8 cellular contexts compared by ENCODE assay signal in genomic region chr17:45227101-45227591, GRCh38. TPM values are rescaled to one million over a fixed set of nuclear protein-coding genes. Genes with fewer than 3 reads are reported as not detected.
DNase-seq lines count a peak whose midpoint lies in the region; ATAC-seq and TF ChIP-seq lines count a peak whose summit lies in the region.

No MANE protein-coding gene starts in this region.

- H3K9me3 ChIP-seq in adipocyte (ENCODE audit: control insufficient read depth, low read length): no peaks in the 10 kb centered on the region
- no peaks in the 10 kb centered on the region for H3K9me3 ChIP-seq in SK-N-SH

- H3K4me3 Mint-ChIP-seq in naive thymus-derived CD8-positive, alpha-beta T cell: peak overlapping the region; percentile 95 to 100 (median 98)

- H3K79me2 ChIP-seq in SK-N-SH (ENCODE audit: insufficient read depth): no peaks in the 10 kb centered on the region

- H3K4me1 ChIP-seq in adipocyte (ENCODE audit: control insufficient read depth, insufficient read depth, low read length) (peaks cover 33% of the 10 kb centered on the region), SK-N-SH (ENCODE audit: control insufficient read depth in 1 of 2, insufficient read depth in 2 of 2, low read depth in 1 of 2, low read length in 1 of 2) (peaks cover 4 to 40% of the 10 kb centered on the region in 2 experiments; a peak in 2 of 4 replicates)

- no peaks in the 10 kb centered on the region for H3K9me3 Mint-ChIP-seq in naive thymus-derived CD8-positive, alpha-beta T cell

- H3K27me3 Mint-ChIP-seq in naive thymus-derived CD8-positive, alpha-beta T cell: no peaks in the 10 kb centered on the region

- no peaks in the 10 kb centered on the region for H3K9me2 ChIP-seq in SK-N-SH

- H3K4me1 Mint-ChIP-seq in naive thymus-derived CD8-positive, alpha-beta T cell: peaks cover 54 to 90% (median 75%) of the 10 kb centered on the region in 4 donors

- H3K9ac ChIP-seq in adipocyte (ENCODE audit: low read length) (peak overlapping the region; percentile 11), SK-N-SH (no peak overlapping the region)

- H3K27ac Mint-ChIP-seq in naive thymus-derived CD8-positive, alpha-beta T cell: peak overlapping the region; percentile 98 to 100 (median 100)

- H3K36me3 Mint-ChIP-seq in naive thymus-derived CD8-positive, alpha-beta T cell: peaks cover 0 to 3% (median 2%) of the 10 kb centered on the region in 3 donors

- peaks cover 2% of the 10 kb centered on the region for H3F3A ChIP-seq in SK-N-SH (replicated peaks; ENCODE audit: insufficient read depth)

- POLR2A ChIA-PET in naive thymus-derived CD8-positive, alpha-beta T cell (lab: Charles Lee): interaction anchor here (2.6 to 47.5 kb wide), 7 partner anchors 4 to 89 kb away, joined by 9 to 1514 read pairs (median 115); partner anchors contain the start of genes FMNL1, HEXIM1, HEXIM2 and MAP3K14
- POLR2A ChIA-PET in SK-N-SH (lab: Yijun Ruan, JAX): no interaction called here

- no peak overlapping the region for H2AFZ ChIP-seq in SK-N-SH (ENCODE audit: low read depth)

- no peak for TF ChIP-seq CTCF in SK-N-SH (IDR thresholded peaks at IDR 0.05)

- no peak overlapping the region for H3K4me2 ChIP-seq in SK-N-SH

- DNase-seq in ELR (ENCODE audit: low read depth) (peak; percentile 52), HT1080 (ENCODE audit: low read depth) (peak; percentile 50), adipocyte (ENCODE audit: low read depth) (no peak), iPS-NIHi7 (ENCODE audit: extremely low spot score) (no peak), SK-N-SH (no peak), HPDE6-E6E7 (ENCODE audit: extremely low spot score) (no peak)
- peak in 1 of 10 donors; percentile 37 for DNase-seq in naive thymus-derived CD8-positive, alpha-beta T cell

- ATAC-seq in naive thymus-derived CD8-positive, alpha-beta T cell: no peak
- ATAC-seq in HG02884 (IDR thresholded peaks at IDR 0.05; ENCODE audit: unreplicated experiment): no peak

- H3K36me3 ChIP-seq in adipocyte (ENCODE audit: control insufficient read depth, insufficient read depth, low read length, severe bottlenecking) (no peaks in the 10 kb centered on the region), SK-N-SH (replicated peaks in 1 of 2; ENCODE audit: control insufficient read depth in 1 of 2, insufficient read depth in 2 of 2, low read length in 1 of 2) (no peaks in the 10 kb centered on the region)

- no peak for TF ChIP-seq RAD21 in SK-N-SH (IDR thresholded peaks at IDR 0.05; ENCODE audit: low read length)

- CTCF ChIA-PET in SK-N-SH (lab: Yijun Ruan, JAX): interaction anchor here (1.1 to 16.2 kb wide), 6 partner anchors 12 to 168 kb away, joined by 3 to 260 read pairs (median 16); partner anchors contain the start of genes ACBD4 and HEXIM1

- no peak overlapping the region for H3K27ac ChIP-seq in SK-N-SH (ENCODE audit: low read depth in 2 of 2, low read length in 1 of 2)

- H4K20me1 ChIP-seq in SK-N-SH (ENCODE audit: insufficient read depth): no peaks in the 10 kb centered on the region

- no peak overlapping the region for H3K4me3 ChIP-seq in adipocyte (ENCODE audit: low read length)
- no peak overlapping the region for H3K4me3 ChIP-seq in SK-N-SH (ENCODE audit: low read depth in 2 of 2, low read length in 1 of 2)

- H3K27me3 ChIP-seq in adipocyte (replicated peaks; ENCODE audit: control insufficient read depth, insufficient read depth, low read length) (peaks cover 9% of the 10 kb centered on the region), SK-N-SH (ENCODE audit: insufficient read depth) (no peaks in the 10 kb centered on the region)

- TF ChIP-seq EP300 in SK-N-SH (IDR thresholded peaks at IDR 0.05; ENCODE audit: borderline replicate concordance in 1 of 2, low read depth in 1 of 2, low read length in 1 of 2): no peak

- WGBS in SK-N-SH (ENCODE audit: low lambda C conversion rate): 73% methylated on average over 5 of the region's 5 CpGs

TF ChIP-seq in SK-N-SH, 30 proteins besides CTCF, POLR2A, EP300 and RAD21 (continues in another document):
- TF ChIP-seq EZH2phosphoT487 (IDR thresholded peaks at IDR 0.05; ENCODE audit: borderline replicate concordance, low read depth): no peak
- TF ChIP-seq ELF1 (IDR thresholded peaks at IDR 0.05): no peak
- TF ChIP-seq ZBTB33 (IDR thresholded peaks at IDR 0.05; ENCODE audit: borderline replicate concordance, low read depth): no peak
- no peak for TF ChIP-seq USF2 (IDR thresholded peaks at IDR 0.05; ENCODE audit: borderline replicate concordance, low read depth, low read length)
- no peak for TF ChIP-seq MEF2A (IDR thresholded peaks at IDR 0.05; ENCODE audit: borderline replicate concordance, low read depth)
- TF ChIP-seq GATA2 (CRISPR knock-in tag; IDR thresholded peaks at IDR 0.05): no peak
- TF ChIP-seq SIN3A (IDR thresholded peaks at IDR 0.05; ENCODE audit: borderline replicate concordance, low read depth, low read length): no peak
- TF ChIP-seq FOXJ3 (CRISPR knock-in tag; IDR thresholded peaks at IDR 0.05): no peak
- TF ChIP-seq MXI1 (IDR thresholded peaks at IDR 0.05; ENCODE audit: low read depth, low read length): no peak
- no peak for TF ChIP-seq IRF3 (IDR thresholded peaks at IDR 0.05; ENCODE audit: low read depth, low read length)
- no peak for TF ChIP-seq JUND (IDR thresholded peaks at IDR 0.05)
- no peak for TF ChIP-seq FOSL2 (IDR thresholded peaks at IDR 0.05; ENCODE audit: borderline replicate concordance, low read depth)
- no peak for TF ChIP-seq POLR2AphosphoS5 (IDR thresholded peaks at IDR 0.05; ENCODE audit: low read depth, low read length)
- no peak for TF ChIP-seq RFX5 (IDR thresholded peaks at IDR 0.05; ENCODE audit: low read length)
- no peak for TF ChIP-seq FOXM1 (IDR thresholded peaks at IDR 0.05; ENCODE audit: low read depth)

RNA-seq across cellular contexts. Expression of gene FMNL1, which starts 5.5 kb away (rescaled TPM):
- total RNA-seq in HT1080 (2014; rRNA removed; shearing (Covaris generic)): 41.4 and 64.3 TPM in 2 replicates
- 102 and 122 TPM in 2 replicates for polyA plus RNA-seq in HT1080 (2015; cell fraction: cytosol; rRNA removed)
- polyA plus RNA-seq in HT1080 (2015; cell fraction: nucleus; rRNA removed): 181 and 205 TPM in 2 replicates
- 100 to 1,000 TPM; 383 to 394 TPM for total RNA-seq in naive thymus-derived CD8-positive, alpha-beta T cell
- 10 to 100 TPM; 18.0 to 35.5 (median 21.5) TPM for polyA plus RNA-seq in naive thymus-derived CD8-positive, alpha-beta T cell
- 1.5 and 2.8 TPM in 2 replicates for polyA plus RNA-seq in SK-N-SH (2012; rRNA removed)
- 1.6 and 2.7 TPM in 2 replicates for polyA plus RNA-seq in SK-N-SH (2012; cell fraction: cytosol; rRNA removed)
- 7.1 and 9.0 TPM in 2 replicates for polyA plus RNA-seq in SK-N-SH (2012; cell fraction: nucleus; rRNA removed)

RNA-seq across cellular contexts. Expression of gene SPATA32, which starts 34.7 kb away (rescaled TPM):
- total RNA-seq in HT1080 (2014; rRNA removed; shearing (Covaris generic)): not detected in 2 replicates
- polyA plus RNA-seq in HT1080 (2015; cell fraction: cytosol; rRNA removed): not detected in 2 replicates
- polyA plus RNA-seq in HT1080 (2015; cell fraction: nucleus; rRNA removed): not detected in 2 replicates
- under 1 TPM; 0.47 to 0.75 TPM for total RNA-seq in naive thymus-derived CD8-positive, alpha-beta T cell
- under 1 TPM; 0.30 to 0.81 (median 0.44) TPM for polyA plus RNA-seq in naive thymus-derived CD8-positive, alpha-beta T cell
- polyA plus RNA-seq in SK-N-SH (2012; rRNA removed): 0.08 TPM in 1 of 2 replicates, not detected in the other
- not detected in 2 replicates for polyA plus RNA-seq in SK-N-SH (2012; cell fraction: cytosol; rRNA removed)
- polyA plus RNA-seq in SK-N-SH (2012; cell fraction: nucleus; rRNA removed): 0.10 TPM in 1 of 2 replicates, not detected in the other

Comparison
In these comparisons a context has a peak if more than half of its experiments do, and no peak if none do; other contexts are left out.
1. DNase-seq: peak in ELR (single experiment) and HT1080 (single experiment); none in adipocyte (single experiment), iPS-NIHi7 (single experiment), SK-N-SH (single experiment) and HPDE6-E6E7 (single experiment).